In genomic region chr20:25316506-25317190, GRCh38 we compare ENCODE assay signal across 23 cellular contexts.
DNase-seq lines count a peak whose midpoint lies in the region; ATAC-seq, FAIRE-seq and TF ChIP-seq lines count a peak whose summit lies in the region.
"Had no signal": no experiment of that assay in that cellular context is flagged by ENCODE, and none has a peak within 500 bp of the region (broad histone marks: within the 10 kb centered on the region; RNA-seq: fewer than 3 reads in every experiment).

No MANE protein-coding gene starts in this region.

- TF ChIP-seq EP300 in GM12878 (IDR thresholded peaks at IDR 0.05; ENCODE audit: borderline replicate concordance in 1 of 2, control insufficient read depth in 1 of 2, low read depth in 2 of 2, low read length in 2 of 2) = no peak

- DNase-seq in activated naive CD4-positive, alpha-beta T cell treated with anti-CD3 and anti-CD28 coated beads, Interleukin-2, amount 50 U/mL, for 16 hours = peak; percentile 4
- DNase-seq in activated naive CD4-positive, alpha-beta T cell treated with anti-CD3 and anti-CD28 coated beads, Interleukin-2, amount 50 U/mL, for 72 hours (ENCODE audit: low spot score in 2 of 2) = no peak
- DNase-seq in GM12878 (ENCODE audit: low read depth, low spot score) (no peak), omental fat pad (ENCODE audit: low spot score) (peak; percentile 1), mesendoderm (no peak), HuH-7.5 (ENCODE audit: low spot score) (no peak)
- DNase-seq: ACHN; activated CD4-positive, alpha-beta T cell treated with anti-CD3 and anti-CD28 coated beads for 48 hours; activated naive CD4-positive, alpha-beta T cell treated with anti-CD3 and anti-CD28 coated beads, Interleukin-2, amount 10 ng/mL, durations not matched to agents 7 days and 5 days; activated T-cell treated with anti-CD3 and anti-CD28 coated beads for 4 hours; DND-41; endodermal cell; KBM-7; NCI-H187 treated with DMSO at 0.1 percent for 48 hours; NCI-H446; right cardiac atrium; stimulated activated naive CD4-positive, alpha-beta T cell treated with Interleukin-2 at 50 U/mL for 16 hours had no signal

- no peaks in the 10 kb centered on the region for H3K9me3 Mint-ChIP-seq in activated naive CD4-positive, alpha-beta T cell treated with anti-CD3 and anti-CD28 coated beads, Interleukin-2, amount 50 U/mL, for 72 hours
- H3K9me3 Mint-ChIP-seq: activated naive CD4-positive, alpha-beta T cell treated with anti-CD3 and anti-CD28 coated beads, Interleukin-2, amount 10 ng/mL, durations not matched to agents 7 days and 5 days; CD4-positive, alpha-beta T cell had no signal

- no peak overlapping the region for H3K18ac ChIP-seq in mesendoderm (ENCODE audit: low read length)

- CTCF ChIA-PET in GM12878 (lab: Yijun Ruan, JAX) = no interaction called here

- RAD21 ChIA-PET in GM12878 (lab: Charles Lee; ENCODE audit: unreplicated experiment) = no interaction called here

- H3K23ac ChIP-seq in mesendoderm (ENCODE audit: low read length) = no peak overlapping the region

- H3K4me3 ChIP-seq in GM12878 (no peak overlapping the region), mesendoderm (ENCODE audit: low read length) (no peak overlapping the region)

- WGBS in GM12878 (ENCODE audit: insufficient coverage, insufficient replicate concordance, low lambda C conversion rate, missing lambda C conversion rate) = 98% methylated on average over 11 of the region's 11 CpGs
- no CpG with 5 or more reads among the region's 11 CpGs for WGBS in mesendoderm (ENCODE audit: extremely low coverage, insufficient coverage, low lambda C conversion rate)

- H2AK5ac ChIP-seq in mesendoderm (ENCODE audit: low read length) = no peak overlapping the region

- no peak for FAIRE-seq in GM12878 (lab: Jason Lieb, UNC)
- FAIRE-seq: GM18507, TTC549, urothelium cell line had no signal

- no peak overlapping the region for H4K8ac ChIP-seq in mesendoderm (ENCODE audit: low read depth, low read length)

- SMC1A ChIA-PET in GM12878 (lab: Charles Lee; ENCODE audit: uncharacterized antibody, unreplicated experiment) = interaction anchor here (5.1 kb wide), 1 partner anchor 82 kb away, joined by 23 read pairs; no protein-coding TSS in a partner anchor

- no peak for TF ChIP-seq POLR2A in GM12878 (IDR thresholded peaks at IDR 0.05; ENCODE audit: low read depth, low read length)

- POLR2A ChIA-PET in GM12878 (lab: Charles Lee) = no interaction called here

- no peak overlapping the region for H2BK5ac ChIP-seq in mesendoderm (ENCODE audit: low read length)

- H3K4me1 ChIP-seq in GM12878 (ENCODE audit: control insufficient read depth, insufficient read depth, low read length) (peaks cover 39% of the 10 kb centered on the region), mesendoderm (ENCODE audit: control insufficient read depth, low read depth, low read length) (no peaks in the 10 kb centered on the region)

- in situ Hi-C loops in GM12878 (cut with MboI) = no loop called here

- H4K5ac ChIP-seq in mesendoderm (ENCODE audit: low read length) = no peak overlapping the region

- TF ChIP-seq CTCF in GM12878 (IDR thresholded peaks at IDR 0.05 in 2 of 3, conservative IDR thresholded peaks at IDR 0.05 in 1 of 3; ENCODE audit: control insufficient read depth in 2 of 3, extremely low read depth in 1 of 3, insufficient read depth in 1 of 3, low read depth in 3 of 3, low read length in 3 of 3) (no peak), omental fat pad (IDR thresholded peaks at IDR 0.05) (no peak)

- H3K56ac ChIP-seq in mesendoderm (ENCODE audit: low read length) = no peak overlapping the region

- H3K27ac ChIP-seq in GM12878 (ENCODE audit: control insufficient read depth, insufficient read depth) (peak overlapping the region; percentile 77; the same call in 1 of the 2 replicates), mesendoderm (ENCODE audit: low read depth, low read length) (no peak overlapping the region)

- TF ChIP-seq RAD21 in GM12878 (IDR thresholded peaks at IDR 0.05; ENCODE audit: insufficient read depth, low read depth, low read length) = no peak

- peaks cover 16 to 19% of the 10 kb centered on the region in 2 experiments for H3K36me3 ChIP-seq in GM12878 (ENCODE audit: control insufficient read depth in 2 of 2, insufficient read depth in 2 of 2, low read length in 1 of 2)
- H3K36me3 ChIP-seq in mesendoderm (ENCODE audit: control insufficient read depth, insufficient read depth, low read length) = no peaks in the 10 kb centered on the region

- ATAC-seq in activated naive CD4-positive, alpha-beta T cell treated with anti-CD3 and anti-CD28 coated beads, Interleukin-2, amount 50 U/mL, for 72 hours = no peak
- no peak for ATAC-seq in GM12878
- no peak for ATAC-seq in omental fat pad (ENCODE audit: low FRiP score)
- ATAC-seq in HG03045 (IDR thresholded peaks at IDR 0.05; ENCODE audit: unreplicated experiment) = no peak
- ATAC-seq in HG02759 (IDR thresholded peaks at IDR 0.05; ENCODE audit: unreplicated experiment) = no peak
- ATAC-seq: right cardiac atrium had no signal

- H3K36me3 Mint-ChIP-seq in activated naive CD4-positive, alpha-beta T cell treated with anti-CD3 and anti-CD28 coated beads, Interleukin-2, amount 50 U/mL, for 72 hours = no peaks in the 10 kb centered on the region

- no peak overlapping the region for H3K4ac ChIP-seq in mesendoderm (ENCODE audit: low read depth, low read length)

- peak overlapping the region in 1 of 2 donors; percentile 44 for H3K27ac Mint-ChIP-seq in activated naive CD4-positive, alpha-beta T cell treated with anti-CD3 and anti-CD28 coated beads, Interleukin-2, amount 50 U/mL, for 72 hours
- H3K27ac Mint-ChIP-seq: activated naive CD4-positive, alpha-beta T cell treated with anti-CD3 and anti-CD28 coated beads, Interleukin-2, amount 10 ng/mL, durations not matched to agents 7 days and 5 days; CD4-positive, alpha-beta T cell had no signal

- peaks cover 9% of the 10 kb centered on the region for H3K79me1 ChIP-seq in mesendoderm (ENCODE audit: low read length)

- H3K27me3 ChIP-seq in GM12878 (replicated peaks in 1 of 2; ENCODE audit: control insufficient read depth in 2 of 2, insufficient read depth in 2 of 2, low read length in 1 of 2) (no peaks in the 10 kb centered on the region), mesendoderm (ENCODE audit: insufficient read depth, low read length, poor library complexity) (no peaks in the 10 kb centered on the region)

- H2AFZ ChIP-seq in GM12878 (ENCODE audit: control insufficient read depth, low read depth, low read length) = no peak overlapping the region

- intact Hi-C loops in GM12878 (cut with micrococcal nuclease; ENCODE audit: unreplicated experiment) = loop anchor here (10.0 kb wide), 1 partner anchor 308 kb away; the partner anchor contains the start of gene NANP

- H4K20me1 ChIP-seq in GM12878 (ENCODE audit: control insufficient read depth, insufficient read depth) = no peaks in the 10 kb centered on the region

- no peaks in the 10 kb centered on the region for H3K9me3 ChIP-seq in GM12878 (replicated peaks; ENCODE audit: control insufficient read depth, insufficient read depth, low read length)

- H3K79me2 ChIP-seq in GM12878 (ENCODE audit: control insufficient read depth, insufficient read depth, low read length) (peaks cover 13% of the 10 kb centered on the region), mesendoderm (ENCODE audit: control insufficient read depth, insufficient read depth, low read length) (no peaks in the 10 kb centered on the region)

- no TSS peak for BruUV-seq in GM12878 (replicated peaks; lab: Mats Ljungman, UMichigan)

- H3K4me2 ChIP-seq in GM12878 (ENCODE audit: control insufficient read depth, insufficient read depth) = no peak overlapping the region
- no peak overlapping the region for H3K4me2 ChIP-seq in mesendoderm (ENCODE audit: low read length)

- H2BK120ac ChIP-seq in mesendoderm (ENCODE audit: low read depth, low read length) = no peak overlapping the region

- no peak overlapping the region for H3K9ac ChIP-seq in GM12878 (ENCODE audit: control insufficient read depth, insufficient read depth, low read length)
- no peak overlapping the region for H3K9ac ChIP-seq in mesendoderm (ENCODE audit: low read length)

- no peak overlapping the region for H2BK15ac ChIP-seq in mesendoderm (replicated peaks; ENCODE audit: low read depth)

TF ChIP-seq in GM12878, 131 proteins besides CTCF, POLR2A, EP300 and RAD21 (continues in another document):
- TF ChIP-seq SMARCA5 (IDR thresholded peaks at IDR 0.05) = no peak
- TF ChIP-seq ATF3 (IDR thresholded peaks at IDR 0.05; ENCODE audit: borderline replicate concordance, extremely low read depth, low read depth, low read length) = no peak
- no peak for TF ChIP-seq DPF2 (IDR thresholded peaks at IDR 0.05)
- no peak for TF ChIP-seq SUPT20H (IDR thresholded peaks at IDR 0.05; ENCODE audit: borderline replicate concordance, control insufficient read depth, low read depth, low read length)
- TF ChIP-seq BACH1 (IDR thresholded peaks at IDR 0.05; ENCODE audit: borderline replicate concordance) = no peak
- TF ChIP-seq TAF1 (IDR thresholded peaks at IDR 0.05; ENCODE audit: borderline replicate concordance, low read depth, low read length) = no peak

Comparison
In these comparisons a context has a peak if more than half of its experiments do, and no peak if none do; other contexts are left out.
1. DNase-seq: peak in activated naive CD4-positive, alpha-beta T cell treated with anti-CD3 and anti-CD28 coated beads, Interleukin-2, amount 50 U/mL, for 16 hours (single experiment) and omental fat pad (single experiment); none in activated naive CD4-positive, alpha-beta T cell treated with anti-CD3 and anti-CD28 coated beads, Interleukin-2, amount 50 U/mL, for 72 hours (0 of 2), GM12878 (single experiment), mesendoderm (single experiment) and HuH-7.5 (single experiment).